Comparison of ENCODE assay signal across 23 cellular contexts in genomic region chr14:71115306-71115705, GRCh38.
DNase-seq lines count a peak whose midpoint lies in the region; ATAC-seq, FAIRE-seq and TF ChIP-seq lines count a peak whose summit lies in the region.
"Had no signal": no experiment of that assay in that cellular context is flagged by ENCODE, and none has a peak within 500 bp of the region (broad histone marks: within the 10 kb centered on the region; RNA-seq: fewer than 3 reads in every experiment).

No MANE protein-coding gene starts in this region.

- BruUV-seq in GM12878 (replicated peaks; lab: Mats Ljungman, UMichigan) = no TSS peak

- TF ChIP-seq POLR2A in GM12878 (IDR thresholded peaks at IDR 0.05; ENCODE audit: low read depth, low read length) = no peak

- no peak for TF ChIP-seq RAD21 in GM12878 (IDR thresholded peaks at IDR 0.05; ENCODE audit: insufficient read depth, low read depth, low read length)

- ATAC-seq in GM12878 = no peak
- ATAC-seq: HepG2, K562, Right ventricle myocardium inferior had no signal

- H3K36me3 ChIP-seq in BLaER1 (peaks cover 12% of the 10 kb centered on the region; the same call in 1 of the 2 replicates), Karpas-422 (ENCODE audit: insufficient read depth, low read length) (no peaks in the 10 kb centered on the region), GM12878 (ENCODE audit: control insufficient read depth in 2 of 2, insufficient read depth in 2 of 2, low read length in 1 of 2) (no peaks in the 10 kb centered on the region)

- no peaks in the 10 kb centered on the region for H3K79me2 ChIP-seq in Karpas-422 (ENCODE audit: low read length)
- no peaks in the 10 kb centered on the region for H3K79me2 ChIP-seq in GM12878 (ENCODE audit: control insufficient read depth, insufficient read depth, low read length)

- FAIRE-seq in GM12878 (lab: Jason Lieb, UNC) = peak; percentile 13
- FAIRE-seq: HepG2, K562 had no signal

- RAD21 ChIA-PET in GM12878 (lab: Charles Lee; ENCODE audit: unreplicated experiment) = interaction anchor here (0.6 to 1.2 kb wide), 4 partner anchors 27 to 1303 kb away, joined by 3 to 5 read pairs (median 4); no protein-coding TSS in a partner anchor

- no peak overlapping the region for H3K4me3 ChIP-seq in BLaER1
- peak overlapping the region; percentile 55 for H3K4me3 ChIP-seq in Karpas-422 (ENCODE audit: low read length)
- no peak overlapping the region for H3K4me3 ChIP-seq in GM12878
- H3K4me3 ChIP-seq: K562 had no signal

- no peak overlapping the region for H3K4me3 Mint-ChIP-seq in mesothelial cell of epicardium
- H3K4me3 Mint-ChIP-seq: B cell; CD4-positive, CD25-positive, alpha-beta regulatory T cell had no signal

- H3K9ac ChIP-seq in BLaER1 = no peak overlapping the region
- H3K9ac ChIP-seq in Karpas-422 (ENCODE audit: low read length) = peak overlapping the region; percentile 44; the same call in 1 of the 2 replicates
- no peak overlapping the region for H3K9ac ChIP-seq in GM12878 (ENCODE audit: control insufficient read depth, insufficient read depth, low read length)

- no peaks in the 10 kb centered on the region for H3K9me2 ChIP-seq in Karpas-422 (replicated peaks; ENCODE audit: insufficient read depth, low read length)

- H3K4me2 ChIP-seq in BLaER1 (0 out of 2 replicates have a peak overlapping the region, but pooled peaks have one; percentile 59), Karpas-422 (ENCODE audit: low read depth, low read length, poor library complexity, severe bottlenecking) (peak overlapping the region; percentile 78), GM12878 (ENCODE audit: control insufficient read depth, insufficient read depth) (no peak overlapping the region)

- no peaks in the 10 kb centered on the region for H3K27me3 ChIP-seq in BLaER1
- H3K27me3 ChIP-seq in Karpas-422 (ENCODE audit: low read length) = no peaks in the 10 kb centered on the region
- H3K27me3 ChIP-seq in GM12878 (replicated peaks in 1 of 2; ENCODE audit: control insufficient read depth in 2 of 2, insufficient read depth in 2 of 2, low read length in 1 of 2) = no peaks in the 10 kb centered on the region

- CTCF ChIA-PET in GM12878 (lab: Yijun Ruan, JAX) = interaction anchor here (1.5 to 3.7 kb wide), 5 partner anchors 9 to 740 kb away, joined by 6 to 12 read pairs (median 9); no protein-coding TSS in a partner anchor

- H2AFZ ChIP-seq in Karpas-422 (ENCODE audit: low read length) (no peak overlapping the region), GM12878 (ENCODE audit: control insufficient read depth, low read depth, low read length) (no peak overlapping the region)

- H3K9me3 Mint-ChIP-seq in mesothelial cell of epicardium = no peaks in the 10 kb centered on the region
- H3K9me3 Mint-ChIP-seq: CD4-positive, CD25-positive, alpha-beta regulatory T cell had no signal

- H3K9me3 ChIP-seq in BLaER1 (no peaks in the 10 kb centered on the region), Karpas-422 (ENCODE audit: low read length) (no peaks in the 10 kb centered on the region), GM12878 (replicated peaks; ENCODE audit: control insufficient read depth, insufficient read depth, low read length) (no peaks in the 10 kb centered on the region)

- SMC1A ChIA-PET in GM12878 (lab: Charles Lee; ENCODE audit: uncharacterized antibody, unreplicated experiment) = interaction anchor here (1.0 to 1.6 kb wide), 4 partner anchors 18 to 638 kb away, joined by 3 to 6 read pairs (median 3); no protein-coding TSS in a partner anchor

- POLR2A ChIA-PET in GM12878 (lab: Charles Lee) = interaction anchor here (0.6 to 1.0 kb wide), 3 partner anchors 14 to 714 kb away, joined by 3 to 6 read pairs (median 3); no protein-coding TSS in a partner anchor

- no peak for TF ChIP-seq CTCF in GM12878 (IDR thresholded peaks at IDR 0.05 in 2 of 3, conservative IDR thresholded peaks at IDR 0.05 in 1 of 3; ENCODE audit: control insufficient read depth in 2 of 3, extremely low read depth in 1 of 3, insufficient read depth in 1 of 3, low read depth in 3 of 3, low read length in 3 of 3)
- no peak for TF ChIP-seq CTCF in mesothelial cell of epicardium (IDR thresholded peaks at IDR 0.05; ENCODE audit: unreplicated experiment)

- H3K27ac Mint-ChIP-seq in mesothelial cell of epicardium = peak overlapping the region; percentile 55
- H3K27ac Mint-ChIP-seq: CD4-positive, CD25-positive, alpha-beta regulatory T cell had no signal

- in situ Hi-C loops in GM12878 (cut with MboI) (no loop called here), ACHN (cut with HindIII; ENCODE audit: low pct_ligation_motif_present, low pct_unique_long_range_greater_than_20kb, low sequenced_read_pairs) (no loop called here)

- no peak for TF ChIP-seq EP300 in GM12878 (IDR thresholded peaks at IDR 0.05; ENCODE audit: borderline replicate concordance in 1 of 2, control insufficient read depth in 1 of 2, low read depth in 2 of 2, low read length in 2 of 2)

- no peak overlapping the region for H3K27ac ChIP-seq in BLaER1
- H3K27ac ChIP-seq in Karpas-422 (ENCODE audit: low read length) = peak overlapping the region; percentile 79
- H3K27ac ChIP-seq in GM12878 (ENCODE audit: control insufficient read depth, insufficient read depth) = no peak overlapping the region

- H3K27me3 Mint-ChIP-seq in mesothelial cell of epicardium (ENCODE audit: low read depth) = no peaks in the 10 kb centered on the region
- H3K27me3 Mint-ChIP-seq: B cell; CD4-positive, CD25-positive, alpha-beta regulatory T cell had no signal

- H3K4me1 ChIP-seq in BLaER1 = peaks cover 35% of the 10 kb centered on the region
- peaks cover 55% of the 10 kb centered on the region for H3K4me1 ChIP-seq in Karpas-422 (ENCODE audit: low read length)
- peaks cover 4% of the 10 kb centered on the region for H3K4me1 ChIP-seq in GM12878 (ENCODE audit: control insufficient read depth, insufficient read depth, low read length)

- WGBS in GM12878 (ENCODE audit: insufficient coverage, insufficient replicate concordance, low lambda C conversion rate, missing lambda C conversion rate) = 78% methylated on average over 2 of the region's 2 CpGs

- H4K20me1 ChIP-seq in BLaER1 (no peaks in the 10 kb centered on the region), Karpas-422 (ENCODE audit: insufficient read depth, low read depth, low read length) (no peaks in the 10 kb centered on the region), GM12878 (ENCODE audit: control insufficient read depth, insufficient read depth) (no peaks in the 10 kb centered on the region)

- intact Hi-C loops in GM12878 (cut with micrococcal nuclease; ENCODE audit: unreplicated experiment) = no loop called here

- DNase-seq in Karpas-422 (no peak), GM12878 (ENCODE audit: low read depth, low spot score) (no peak), mesothelial cell of epicardium (ENCODE audit: low spot score in 2 of 2, unreplicated experiment in 2 of 2) (no peak), AG20443 (ENCODE audit: low spot score) (no peak), NCI-H510A treated with DMSO at 0.1 percent for 48 hours (lab: John Stamatoyannopoulos, UW) (no peak), ACHN (no peak)
- DNase-seq in activated naive CD4-positive, alpha-beta T cell (lab: John Stamatoyannopoulos, UW) = no peak
- DNase-seq: CD4-positive, CD25-positive, alpha-beta regulatory T cell; DMS 273 treated with DMSO at 0.1 percent for 48 hours; DMS79 treated with DMSO at 0.1 percent for 48 hours; H7; NCI-H1092; NCI-H1436 treated with DMSO at 0.1 percent for 48 hours; NCI-H1930; NCI-H2227 treated with DMSO at 0.1 percent for 48 hours; NCI-H524; NCI-H774; NK-92 treated with Interleukin-12 subunit alpha and Interleukin-12 subunit beta, amount 100 ng/mL, for 24 hours had no signal

- H3K4me1 Mint-ChIP-seq in mesothelial cell of epicardium = peaks cover 36% of the 10 kb centered on the region

- peaks cover 19% of the 10 kb centered on the region for H3K36me3 Mint-ChIP-seq in mesothelial cell of epicardium

TF ChIP-seq in GM12878, 131 proteins besides CTCF, POLR2A, EP300 and RAD21 (continues in another document):
- TF ChIP-seq ZBED1 (IDR thresholded peaks at IDR 0.05; ENCODE audit: borderline replicate concordance) (no peak), ZNF217 (IDR thresholded peaks at IDR 0.05) (no peak), E2F8 (IDR thresholded peaks at IDR 0.05; ENCODE audit: low read depth, partially characterized antibody) (no peak), ESRRA (IDR thresholded peaks at IDR 0.05; ENCODE audit: low read length) (no peak), STAT1 (conservative IDR thresholded peaks at IDR 0.05) (no peak), SMARCA5 (IDR thresholded peaks at IDR 0.05) (no peak), POLR2AphosphoS2 (IDR thresholded peaks at IDR 0.05; ENCODE audit: low read depth, low read length) (no peak), SIX5 (IDR thresholded peaks at IDR 0.05; ENCODE audit: low read depth, low read length, severe bottlenecking) (no peak)
